Comparison of ENCODE assay signal across 1 cellular context in the genomic region with DNA sequence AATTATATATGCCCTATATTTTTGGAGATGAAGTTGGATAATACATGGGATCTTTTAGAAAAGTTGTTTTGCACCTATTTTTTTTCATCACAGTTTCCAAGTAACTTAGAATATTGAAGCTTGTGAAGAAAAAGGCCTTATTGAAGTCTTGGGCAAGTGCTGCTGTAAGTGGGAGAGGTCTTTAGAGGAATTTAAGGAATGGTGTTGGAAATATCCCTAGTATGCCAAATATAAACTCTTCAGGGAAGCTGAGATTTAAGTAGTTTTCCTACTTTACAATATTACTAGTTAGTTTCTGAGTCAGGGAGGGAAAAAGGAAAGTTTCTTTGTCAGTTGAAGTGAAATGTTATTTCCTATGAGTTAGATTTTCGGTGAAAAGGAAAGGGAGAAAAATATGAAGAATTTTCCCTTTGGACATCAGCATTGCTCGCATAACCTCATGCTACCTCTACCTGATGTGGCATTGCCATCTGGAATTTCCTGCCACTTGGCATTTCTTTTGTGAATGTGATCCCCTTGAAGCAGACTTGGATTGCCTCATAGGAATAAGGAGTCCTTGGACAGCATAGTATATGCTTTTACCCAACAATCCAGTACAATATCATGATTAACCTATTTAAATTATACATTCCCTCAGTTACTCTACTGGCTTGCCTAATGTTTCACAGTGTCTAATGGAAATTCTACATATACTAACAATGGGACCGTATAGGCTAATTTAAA.
TF ChIP-seq lines count a peak whose summit lies in the region.

No MANE protein-coding gene starts in this region.

TF ChIP-seq in WTC11, 78 proteins besides CTCF, POLR2A, EP300 and RAD21 (continued from another document):
- TF ChIP-seq FOXK1 (CRISPR knock-in tag; IDR thresholded peaks at IDR 0.05) (no peak), ATF2 (CRISPR knock-in tag; IDR thresholded peaks at IDR 0.05; ENCODE audit: borderline replicate concordance, low read depth) (no peak), SP1 (CRISPR knock-in tag; conservative IDR thresholded peaks at IDR 0.05) (no peak)
- TF ChIP-seq, protein P1, sequence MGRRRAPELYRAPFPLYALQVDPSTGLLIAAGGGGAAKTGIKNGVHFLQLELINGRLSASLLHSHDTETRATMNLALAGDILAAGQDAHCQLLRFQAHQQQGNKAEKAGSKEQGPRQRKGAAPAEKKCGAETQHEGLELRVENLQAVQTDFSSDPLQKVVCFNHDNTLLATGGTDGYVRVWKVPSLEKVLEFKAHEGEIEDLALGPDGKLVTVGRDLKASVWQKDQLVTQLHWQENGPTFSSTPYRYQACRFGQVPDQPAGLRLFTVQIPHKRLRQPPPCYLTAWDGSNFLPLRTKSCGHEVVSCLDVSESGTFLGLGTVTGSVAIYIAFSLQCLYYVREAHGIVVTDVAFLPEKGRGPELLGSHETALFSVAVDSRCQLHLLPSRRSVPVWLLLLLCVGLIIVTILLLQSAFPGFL (CRISPR knock-in tag; IDR thresholded peaks at IDR 0.05; ENCODE audit: borderline replicate concordance) = no peak
